In the genomic region with DNA sequence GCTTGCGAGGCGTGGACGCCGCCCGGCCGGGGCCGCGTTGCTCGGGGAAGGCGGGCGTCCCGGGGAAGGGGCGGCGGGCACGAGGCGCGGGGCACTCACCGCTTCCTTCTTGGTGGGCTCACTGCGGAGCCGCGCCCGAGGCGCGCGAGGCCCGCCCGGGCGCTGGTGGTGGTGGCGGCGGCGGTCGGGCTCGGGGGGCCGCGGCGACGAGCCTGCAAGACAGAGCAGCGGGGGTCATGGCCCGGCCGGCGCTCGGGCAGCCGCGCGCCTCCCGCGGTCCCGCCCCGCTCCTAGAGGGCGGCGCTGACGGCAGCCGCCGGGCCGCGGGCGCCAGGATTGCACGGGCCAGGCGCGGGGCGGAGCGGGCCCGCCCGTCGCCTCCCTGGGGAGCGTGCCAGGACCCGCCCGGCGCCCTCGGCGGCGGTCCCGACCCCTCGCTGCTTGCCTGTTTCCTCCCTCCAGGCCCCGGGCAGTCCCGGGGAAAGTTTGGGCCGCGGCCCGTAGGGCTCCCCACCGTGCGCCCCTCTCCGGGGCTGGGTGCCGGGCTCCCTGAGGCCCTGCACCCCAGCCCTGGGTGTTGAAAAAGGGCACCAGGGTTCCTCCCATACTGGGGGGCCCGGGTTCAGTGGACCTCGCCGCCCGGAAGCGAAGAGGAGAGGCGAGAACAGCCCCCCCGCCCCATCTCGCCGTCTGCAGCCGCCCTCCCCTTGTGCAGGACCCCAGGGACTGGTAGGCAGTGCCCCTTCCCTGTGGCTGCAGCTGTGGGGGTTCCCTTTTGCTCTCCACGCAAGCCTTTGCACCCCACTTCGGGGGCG, we compare ENCODE assay signal across 8 cellular contexts. TPM values are rescaled to one million over a fixed set of nuclear protein-coding genes. Genes with fewer than 3 reads are reported as not detected.
DNase-seq lines count a peak whose midpoint lies in the region; ATAC-seq and TF ChIP-seq lines count a peak whose summit lies in the region.

A gene (minus strand): TSS at position 270 of the 815 bp plus-strand sequence. CDS start 15,879 bp downstream, outside the sequence.

- no peak for TF ChIP-seq POLR2A in body of pancreas (IDR thresholded peaks at IDR 0.05)

- H3K36me3 Mint-ChIP-seq in CD8-positive, alpha-beta memory T cell = peaks cover 0 to 1% (median 0%) of the 10 kb centered on the region in 3 donors
- H3K36me3 Mint-ChIP-seq in immature natural killer cell = no peaks in the 10 kb centered on the region
- H3K36me3 Mint-ChIP-seq in stimulated activated effector memory CD8-positive, alpha-beta T cell treated with anti-CD3 and anti-CD28 coated beads, Interleukin-12 subunit alpha, Interleukin-12 subunit beta, amount 100 ng/mL, for 72 hours = no peaks in the 10 kb centered on the region

- no peak within 1 kb of the TSS for H3K27ac ChIP-seq in CD8-positive, alpha-beta memory T cell (ENCODE audit: low read depth, low read length)
- no peak within 1 kb of the TSS for H3K27ac ChIP-seq in body of pancreas

- peak in 1 of 5 donors; percentile 17 for DNase-seq in CD8-positive, alpha-beta memory T cell
- peak; percentile 76 for DNase-seq in NAMALWA (ENCODE audit: low spot score)
- DNase-seq in body of pancreas = peak; percentile 36 to 71 (median 46)
- DNase-seq in immature natural killer cell = peak in 1 of 3 donors; percentile 16
- DNase-seq in stimulated activated effector memory CD8-positive, alpha-beta T cell treated with anti-CD3 and anti-CD28 coated beads, Interleukin-12 subunit alpha, Interleukin-12 subunit beta, amount 100 ng/mL, for 72 hours (ENCODE audit: low spot score in 2 of 2) = no peak
- no peak for DNase-seq in activated CD4-positive, CD25-positive, alpha-beta regulatory T cell treated with anti-CD3 and anti-CD28 coated beads, Interleukin-2, amount 50 U/mL, for 72 hours

- CTCF ChIA-PET in CD8-positive, alpha-beta memory T cell (lab: Charles Lee) = interaction anchor here (1.1 to 1.6 kb wide), 2 partner anchors 10 to 34 kb away, joined by 3 read pairs; no protein-coding TSS in a partner anchor

- peak within 1 kb of the TSS; percentile 8 for H3K4me3 ChIP-seq in CD8-positive, alpha-beta memory T cell (ENCODE audit: low read length)
- H3K4me3 ChIP-seq in body of pancreas = no peak within 1 kb of the TSS

- no peaks in the 10 kb centered on the region for H3K9me3 ChIP-seq in CD8-positive, alpha-beta memory T cell (ENCODE audit: low read length)
- no peaks in the 10 kb centered on the region for H3K9me3 ChIP-seq in body of pancreas

- peak in 1 of 7 experiments; percentile 35 for TF ChIP-seq CTCF in body of pancreas (IDR thresholded peaks at IDR 0.05)

- intact Hi-C loops in body of pancreas (cut with DNase I) = no loop called here

- POLR2A ChIA-PET in CD8-positive, alpha-beta memory T cell (lab: Charles Lee) = no interaction called here

- no peaks in the 10 kb centered on the region for H3K36me3 ChIP-seq in CD8-positive, alpha-beta memory T cell (ENCODE audit: insufficient read depth, low read length)
- no peaks in the 10 kb centered on the region for H3K36me3 ChIP-seq in body of pancreas (replicated peaks in 1 of 2; ENCODE audit: insufficient read depth in 1 of 2, low read depth in 2 of 2)

- H3K4me1 Mint-ChIP-seq in CD8-positive, alpha-beta memory T cell = peaks cover 6 to 20% (median 7%) of the 10 kb centered on the region in 3 donors
- peaks cover 4 to 5% of the 10 kb centered on the region in 2 donors for H3K4me1 Mint-ChIP-seq in immature natural killer cell
- H3K4me1 Mint-ChIP-seq in stimulated activated effector memory CD8-positive, alpha-beta T cell treated with anti-CD3 and anti-CD28 coated beads, Interleukin-12 subunit alpha, Interleukin-12 subunit beta, amount 100 ng/mL, for 72 hours = peaks cover 23% of the 10 kb centered on the region

- peaks cover 25% of the 10 kb centered on the region for H3K27me3 ChIP-seq in CD8-positive, alpha-beta memory T cell (ENCODE audit: insufficient read depth, low read length, poor library complexity, severe bottlenecking)
- H3K27me3 ChIP-seq in body of pancreas = no peaks in the 10 kb centered on the region

- no peaks in the 10 kb centered on the region for H3K9me3 Mint-ChIP-seq in CD8-positive, alpha-beta memory T cell
- H3K9me3 Mint-ChIP-seq in immature natural killer cell = no peaks in the 10 kb centered on the region
- H3K9me3 Mint-ChIP-seq in stimulated activated effector memory CD8-positive, alpha-beta T cell treated with anti-CD3 and anti-CD28 coated beads, Interleukin-12 subunit alpha, Interleukin-12 subunit beta, amount 100 ng/mL, for 72 hours = no peaks in the 10 kb centered on the region

- H3K27me3 Mint-ChIP-seq in CD8-positive, alpha-beta memory T cell = peaks cover 24 to 35% of the 10 kb centered on the region in 2 donors
- peaks cover 5 to 8% (median 5%) of the 10 kb centered on the region in 3 donors for H3K27me3 Mint-ChIP-seq in immature natural killer cell (ENCODE audit: low read depth in 3 of 3)

- ATAC-seq in GM19463 (IDR thresholded peaks at IDR 0.05; ENCODE audit: unreplicated experiment) (peak; percentile 57), body of pancreas (peak; percentile 69), GM21619 (IDR thresholded peaks at IDR 0.05; ENCODE audit: unreplicated experiment) (no peak)
- ATAC-seq in stimulated activated effector memory CD8-positive, alpha-beta T cell treated with anti-CD3 and anti-CD28 coated beads, Interleukin-12 subunit alpha, Interleukin-12 subunit beta, amount 100 ng/mL, for 72 hours = peak; percentile 76

- peak within 1 kb of the TSS in 1 of 8 donors; percentile 46 for H3K27ac Mint-ChIP-seq in CD8-positive, alpha-beta memory T cell
- no peak within 1 kb of the TSS for H3K27ac Mint-ChIP-seq in immature natural killer cell
- peak within 1 kb of the TSS; percentile 16 for H3K27ac Mint-ChIP-seq in stimulated activated effector memory CD8-positive, alpha-beta T cell treated with anti-CD3 and anti-CD28 coated beads, Interleukin-12 subunit alpha, Interleukin-12 subunit beta, amount 100 ng/mL, for 72 hours

- 11% methylated on average over 68 of the region's 96 CpGs; no CpG with 5 or more reads in 1 of the 2 donors for WGBS in body of pancreas, 2 donors

- peak within 1 kb of the TSS; percentile 73 to 90 (median 84) for H3K4me3 Mint-ChIP-seq in CD8-positive, alpha-beta memory T cell
- peak within 1 kb of the TSS; percentile 72 to 87 (median 82) for H3K4me3 Mint-ChIP-seq in immature natural killer cell
- H3K4me3 Mint-ChIP-seq in stimulated activated effector memory CD8-positive, alpha-beta T cell treated with anti-CD3 and anti-CD28 coated beads, Interleukin-12 subunit alpha, Interleukin-12 subunit beta, amount 100 ng/mL, for 72 hours = peak within 1 kb of the TSS; percentile 73

- H3K4me1 ChIP-seq in CD8-positive, alpha-beta memory T cell (ENCODE audit: insufficient read depth, low read length) = no peaks in the 10 kb centered on the region
- peaks cover 47% of the 10 kb centered on the region for H3K4me1 ChIP-seq in body of pancreas

RNA-seq across cellular contexts. Expression of the gene that starts here (rescaled TPM):
- total RNA-seq in CD8-positive, alpha-beta memory T cell = 1 to 10 TPM; 1.1 to 1.3 TPM
- polyA plus RNA-seq in CD8-positive, alpha-beta memory T cell = 10.7 TPM
- 1 to 10 TPM; 1.0 to 5.9 TPM for total RNA-seq in body of pancreas
- 1 to 10 TPM; 5.0 to 9.0 (median 7.4) TPM for polyA plus RNA-seq in immature natural killer cell

Comparison
In these comparisons a context has a peak if more than half of its experiments do, and no peak if none do; other contexts are left out.
1. DNase-seq: peak in NAMALWA (single experiment) and body of pancreas (4 of 4); none in stimulated activated effector memory CD8-positive, alpha-beta T cell treated with anti-CD3 and anti-CD28 coated beads, Interleukin-12 subunit alpha, Interleukin-12 subunit beta, amount 100 ng/mL, for 72 hours (0 of 2) and activated CD4-positive, CD25-positive, alpha-beta regulatory T cell treated with anti-CD3 and anti-CD28 coated beads, Interleukin-2, amount 50 U/mL, for 72 hours (single experiment).
2. Peak in every context shown above with its lines, with median percentiles within 50 percentile points of each other: H3K4me3 Mint-ChIP-seq.